1 cellular context compared by ENCODE assay signal in the genomic region with DNA sequence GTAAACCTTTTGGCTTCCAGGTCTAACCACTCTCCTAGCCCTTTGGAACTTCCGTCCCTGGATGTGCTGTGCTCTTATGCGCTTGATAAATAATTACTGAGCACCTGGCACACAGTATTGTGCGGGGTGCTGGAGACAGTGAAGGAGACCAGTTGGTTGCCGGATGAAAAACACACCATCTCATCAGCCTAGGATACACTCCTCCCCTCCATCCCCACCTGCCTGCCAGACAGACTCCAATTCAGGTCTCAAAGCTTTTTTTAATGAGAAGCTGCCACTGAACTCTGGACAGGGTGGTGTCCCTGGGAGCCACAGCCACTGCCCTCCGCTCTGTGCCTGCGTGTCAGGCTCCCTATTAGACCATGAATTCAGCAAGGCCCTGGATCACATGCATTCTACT.
TF ChIP-seq lines count a peak whose summit lies in the region.

No MANE protein-coding gene starts in this region.

TF ChIP-seq in H1, 55 proteins besides CTCF, POLR2A, EP300 and RAD21:
- TF ChIP-seq TBP (IDR thresholded peaks at IDR 0.05; ENCODE audit: low read depth, low read length), result no peak
- no peak for TF ChIP-seq KDM1A (IDR thresholded peaks at IDR 0.05; ENCODE audit: borderline replicate concordance, low read length)
- no peak for TF ChIP-seq TEAD4 (IDR thresholded peaks at IDR 0.05; ENCODE audit: low read depth, low read length)
- TF ChIP-seq SP2 (IDR thresholded peaks at IDR 0.05; ENCODE audit: low read length), result no peak
- no peak for TF ChIP-seq BRCA1 (IDR thresholded peaks at IDR 0.05; ENCODE audit: low read depth, low read length)
- TF ChIP-seq RBBP5 (IDR thresholded peaks at IDR 0.05; ENCODE audit: borderline replicate concordance, low read depth, low read length), result no peak
- no peak for TF ChIP-seq BACH1 (IDR thresholded peaks at IDR 0.05; ENCODE audit: low read length)
- TF ChIP-seq, protein P1, sequence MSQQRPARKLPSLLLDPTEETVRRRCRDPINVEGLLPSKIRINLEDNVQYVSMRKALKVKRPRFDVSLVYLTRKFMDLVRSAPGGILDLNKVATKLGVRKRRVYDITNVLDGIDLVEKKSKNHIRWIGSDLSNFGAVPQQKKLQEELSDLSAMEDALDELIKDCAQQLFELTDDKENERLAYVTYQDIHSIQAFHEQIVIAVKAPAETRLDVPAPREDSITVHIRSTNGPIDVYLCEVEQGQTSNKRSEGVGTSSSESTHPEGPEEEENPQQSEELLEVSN (IDR thresholded peaks at IDR 0.05), result no peak
- TF ChIP-seq CBX5 (IDR thresholded peaks at IDR 0.05; ENCODE audit: low read depth, low read length), result no peak
- no peak for TF ChIP-seq EGR1 (IDR thresholded peaks at IDR 0.05; ENCODE audit: borderline replicate concordance, low read depth, low read length)
- no peak for TF ChIP-seq ZNF274 (IDR thresholded peaks at IDR 0.05; ENCODE audit: borderline replicate concordance, extremely low read depth, low read length)
- TF ChIP-seq CTBP2 (IDR thresholded peaks at IDR 0.05; ENCODE audit: borderline replicate concordance, insufficient read depth, insufficient read length, low read length), result no peak
- TF ChIP-seq KDM5A (IDR thresholded peaks at IDR 0.05; ENCODE audit: low read length), result no peak
- TF ChIP-seq YY1 (IDR thresholded peaks at IDR 0.05; ENCODE audit: low read depth, low read length), result no peak
- TF ChIP-seq JUND (IDR thresholded peaks at IDR 0.05; ENCODE audit: low read length), result no peak
TF ChIP-seq in H1: peak in this region for 0.
